In the genomic region with DNA sequence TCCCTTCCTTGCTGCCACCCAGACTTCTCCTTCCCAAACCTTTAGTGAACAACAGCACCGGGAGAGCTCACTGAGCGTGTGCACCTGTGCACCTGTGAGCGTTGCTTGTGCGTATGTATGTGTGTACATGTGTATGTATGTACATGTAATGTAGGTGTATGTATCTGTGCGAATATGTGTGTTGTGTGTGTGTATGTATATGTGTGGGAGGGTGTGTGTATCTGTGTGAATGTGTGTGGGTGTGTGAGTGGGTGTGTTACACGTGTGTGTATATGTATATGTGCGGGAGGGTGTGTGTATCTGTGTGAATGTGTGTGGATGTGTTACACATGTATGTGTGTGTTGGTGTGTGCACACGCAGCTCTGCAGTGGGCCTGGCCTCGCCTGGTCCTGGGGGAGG, we compare ENCODE assay signal across 1 cellular context.
TF ChIP-seq lines count a peak whose summit lies in the region.

No MANE protein-coding gene starts in this region.

TF ChIP-seq in GM12878, 131 proteins besides CTCF, POLR2A, EP300 and RAD21:
- TF ChIP-seq MTA3 (IDR thresholded peaks at IDR 0.05; ENCODE audit: borderline replicate concordance, low read length) (no peak), TCF12 (IDR thresholded peaks at IDR 0.05; ENCODE audit: low read depth, low read length) (no peak), NFXL1 (IDR thresholded peaks at IDR 0.05; ENCODE audit: borderline replicate concordance) (no peak)
- TF ChIP-seq, protein P1, sequence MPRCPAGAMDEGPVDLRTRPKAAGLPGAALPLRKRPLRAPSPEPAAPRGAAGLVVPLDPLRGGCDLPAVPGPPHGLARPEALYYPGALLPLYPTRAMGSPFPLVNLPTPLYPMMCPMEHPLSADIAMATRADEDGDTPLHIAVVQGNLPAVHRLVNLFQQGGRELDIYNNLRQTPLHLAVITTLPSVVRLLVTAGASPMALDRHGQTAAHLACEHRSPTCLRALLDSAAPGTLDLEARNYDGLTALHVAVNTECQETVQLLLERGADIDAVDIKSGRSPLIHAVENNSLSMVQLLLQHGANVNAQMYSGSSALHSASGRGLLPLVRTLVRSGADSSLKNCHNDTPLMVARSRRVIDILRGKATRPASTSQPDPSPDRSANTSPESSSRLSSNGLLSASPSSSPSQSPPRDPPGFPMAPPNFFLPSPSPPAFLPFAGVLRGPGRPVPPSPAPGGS (IDR thresholded peaks at IDR 0.05; ENCODE audit: borderline replicate concordance, insufficient read depth, low read depth, low read length, poor library complexity, severe bottlenecking) = peak; percentile 86
